Comparison of ENCODE assay signal across 2 cellular contexts in genomic region chr16:53097190-53097589, GRCh38.
TF ChIP-seq lines count a peak whose summit lies in the region.

No MANE protein-coding gene starts in this region.

TF ChIP-seq in GM23338, 12 proteins besides CTCF, POLR2A, EP300 and RAD21:
- no peak for TF ChIP-seq REST (IDR thresholded peaks at IDR 0.05; ENCODE audit: unreplicated experiment)
- no peak for TF ChIP-seq ZNF331 (CRISPR knock-in tag; IDR thresholded peaks at IDR 0.05; ENCODE audit: low read depth)
- no peak for TF ChIP-seq EZH2phosphoT487 (IDR thresholded peaks at IDR 0.05; ENCODE audit: unreplicated experiment)
- no peak for TF ChIP-seq EZH2 (IDR thresholded peaks at IDR 0.05; ENCODE audit: low read depth, unreplicated experiment)
- TF ChIP-seq POLR2AphosphoS5 (IDR thresholded peaks at IDR 0.05; ENCODE audit: low read depth), result no peak
- no peak for TF ChIP-seq STAT1 (IDR thresholded peaks at IDR 0.05; ENCODE audit: unreplicated experiment)
- no peak for TF ChIP-seq NANOG (IDR thresholded peaks at IDR 0.05; ENCODE audit: borderline replicate concordance)
- no peak for TF ChIP-seq ZNF462 (CRISPR knock-in tag; IDR thresholded peaks at IDR 0.05)
- TF ChIP-seq ETS1 (IDR thresholded peaks at IDR 0.05), result no peak
- TF ChIP-seq CREB1 (CRISPR knock-in tag; IDR thresholded peaks at IDR 0.05; ENCODE audit: low read depth), result no peak
- TF ChIP-seq JUNB (IDR thresholded peaks at IDR 0.05; ENCODE audit: unreplicated experiment), result no peak
- no peak for TF ChIP-seq ZNF114 (CRISPR knock-in tag; IDR thresholded peaks at IDR 0.05)

TF ChIP-seq in GM12878, 131 proteins besides CTCF, POLR2A, EP300 and RAD21:
- peak in 1 of 2 experiments; percentile 65; a peak in 2 of 4 replicates for TF ChIP-seq ETV6 (conservative IDR thresholded peaks at IDR 0.05 in 1 of 2, IDR thresholded peaks at IDR 0.05 in 1 of 2; ENCODE audit: borderline replicate concordance in 1 of 2, low read depth in 1 of 2)
- no peak for TF ChIP-seq RUNX3 (IDR thresholded peaks at IDR 0.05; ENCODE audit: low read length)
TF ChIP-seq in GM12878: peak in this region for 1.
